ENCODE assay signal across 12 cellular contexts in the genomic region with DNA sequence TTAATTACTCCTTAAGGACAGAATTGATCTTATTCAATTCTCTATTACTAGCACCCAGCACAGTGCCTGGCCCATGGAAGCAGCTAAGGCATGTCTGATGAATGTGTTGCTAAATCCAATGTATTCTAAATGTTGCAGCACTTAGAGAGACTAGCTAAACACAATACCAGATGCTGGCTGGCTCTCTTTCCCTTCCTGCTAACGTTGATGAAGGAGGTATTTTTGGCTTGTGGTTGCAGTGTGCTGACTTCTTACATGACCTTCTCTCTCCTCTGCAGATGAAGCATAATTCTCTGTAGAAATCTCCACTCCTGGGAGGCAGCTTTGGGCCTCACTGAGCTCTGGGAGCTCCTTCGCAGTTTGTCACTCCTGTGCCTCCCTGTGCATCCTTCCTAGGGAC.
A peak's percentile ranks its signal among the peaks of the same experiment; 100 is the strongest.
DNase-seq lines count a peak whose midpoint lies in the region; ATAC-seq lines count a peak whose summit lies in the region.
"Had no signal": no experiment of that assay in that cellular context is flagged by ENCODE, and none has a peak within 500 bp of the region (broad histone marks: within the 10 kb centered on the region; RNA-seq: fewer than 3 reads in every experiment).

No MANE protein-coding gene starts in this region.

- ATAC-seq in GM21367 (IDR thresholded peaks at IDR 0.05; ENCODE audit: unreplicated experiment) (peak; percentile 75), HG02798 (IDR thresholded peaks at IDR 0.05; ENCODE audit: poor library complexity, unreplicated experiment) (no peak)

- DNase-seq in AG20443 (ENCODE audit: low spot score), result peak; percentile 17
- DNase-seq in HT1080 (ENCODE audit: low read depth), result peak; percentile 65
- DNase-seq in dedifferentiated amniotic fluid mesenchymal stem cell (ENCODE audit: extremely low spot score), result peak; percentile 25
- DNase-seq in NCI-H748 (lab: John Stamatoyannopoulos, UW; ENCODE audit: unreplicated experiment), result no peak
- no peak for DNase-seq in posterior vena cava (ENCODE audit: low spot score)
- DNase-seq in AG08395 (ENCODE audit: low spot score), result no peak
- DNase-seq: BE2C, KBM-7, Peyer's patch, right cardiac atrium had no signal

- intact Hi-C loops in posterior vena cava (cut with DNase I), result no loop called here

Comparison
In these comparisons a context has a peak if more than half of its experiments do, and no peak if none do; other contexts are left out.
1. DNase-seq: peak in AG20443 (single experiment), HT1080 (single experiment) and dedifferentiated amniotic fluid mesenchymal stem cell (single experiment); none in NCI-H748 (single experiment), posterior vena cava (single experiment) and AG08395 (single experiment).